17 cellular contexts compared by ENCODE assay signal in the genomic region with DNA sequence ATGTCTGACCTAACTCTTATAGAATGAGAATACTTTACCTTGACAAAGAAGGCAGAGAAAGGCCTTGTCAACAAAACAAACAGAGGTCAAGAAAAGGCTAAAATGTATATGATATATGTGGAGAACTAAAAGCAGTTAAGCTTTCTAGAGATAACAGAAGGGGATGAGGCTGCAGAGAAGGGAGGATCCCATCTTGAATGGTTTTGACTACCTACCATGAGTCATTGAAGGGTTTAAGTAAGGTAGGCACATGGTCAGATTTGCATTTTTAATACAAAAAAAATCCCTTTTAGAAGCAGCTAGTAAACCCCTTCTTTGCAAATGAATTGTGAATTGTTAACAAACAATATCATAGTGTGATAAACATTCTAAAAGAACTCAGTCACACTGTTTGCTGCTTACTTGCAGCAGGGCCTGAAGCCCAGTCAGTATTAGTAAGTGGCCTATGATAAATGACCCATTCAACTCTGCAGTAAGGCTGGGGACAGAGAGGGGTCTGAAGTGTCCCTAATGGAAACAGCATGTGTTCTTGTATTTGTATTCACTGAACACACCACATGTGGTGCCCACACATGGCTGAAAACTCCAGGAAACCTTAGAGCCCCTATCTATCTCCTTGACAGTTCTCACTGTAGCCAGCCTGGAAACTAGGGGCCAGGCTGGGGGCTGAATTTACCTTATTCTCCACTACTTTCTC.
A peak's percentile ranks its signal among the peaks of the same experiment; 100 is the strongest.
DNase-seq lines count a peak whose midpoint lies in the region; TF ChIP-seq lines count a peak whose summit lies in the region.
"Had no signal": no experiment of that assay in that cellular context is flagged by ENCODE, and none has a peak within 500 bp of the region (broad histone marks: within the 10 kb centered on the region; RNA-seq: fewer than 3 reads in every experiment).

No MANE protein-coding gene starts in this region.

- H3K4me3 ChIP-seq in SK-N-SH (ENCODE audit: low read depth in 2 of 2, low read length in 1 of 2), result no peak overlapping the region
- H3K4me3 ChIP-seq in coronary artery, result no peak overlapping the region
- H3K4me3 ChIP-seq: heart left ventricle, transverse colon had no signal

- peak; percentile 41 for DNase-seq in NCI-H2171 treated with DMSO at 0.1 percent for 48 hours (lab: John Stamatoyannopoulos, UW)
- DNase-seq in NCI-H2171 (lab: John Stamatoyannopoulos, UW), result no peak
- DNase-seq in SK-N-SH, result peak; percentile 46
- DNase-seq in iPS DF 19.7 (ENCODE audit: low read depth, low spot score), result peak; percentile 9
- peak in 12 of 49 donors; percentile 2 to 47 (median 12) for DNase-seq in substantia nigra (lab: John Stamatoyannopoulos, UW)
- DNase-seq in activated CD8-positive, alpha-beta memory T cell treated with anti-CD3 and anti-CD28 coated beads, Interleukin-2, amount 50 U/mL, for 48 hours, result no peak
- no peak for DNase-seq in coronary artery (ENCODE audit: low spot score)
- no peak for DNase-seq in SHP77 treated with DMSO at 0.1 percent for 48 hours (lab: John Stamatoyannopoulos, UW)
- DNase-seq: activated CD4-positive, CD25-positive, alpha-beta regulatory T cell; activated effector memory CD4-positive, alpha-beta T cell treated with anti-CD3 and anti-CD28 coated beads, Interleukin-2, amount 50 U/mL, for 16 hours; heart left ventricle; NCI-H1048; NCI-H510A treated with DMSO at 0.1 percent for 48 hours; small intestine; T-cell; transverse colon had no signal

- no peaks in the 10 kb centered on the region for H3K27me3 ChIP-seq in SK-N-SH (ENCODE audit: insufficient read depth)
- H3K27me3 ChIP-seq: heart left ventricle, transverse colon had no signal

- H3F3A ChIP-seq in SK-N-SH (replicated peaks; ENCODE audit: insufficient read depth), result no peaks in the 10 kb centered on the region

- peaks cover 34 to 50% of the 10 kb centered on the region in 2 experiments; a peak in 3 of 4 replicates for H3K4me1 ChIP-seq in SK-N-SH (ENCODE audit: control insufficient read depth in 1 of 2, insufficient read depth in 2 of 2, low read depth in 1 of 2, low read length in 1 of 2)

- no peak overlapping the region for H3K4me2 ChIP-seq in SK-N-SH

- TF ChIP-seq CTCF in SK-N-SH (IDR thresholded peaks at IDR 0.05), result no peak
- no peak for TF ChIP-seq CTCF in coronary artery (IDR thresholded peaks at IDR 0.05)

- H2AFZ ChIP-seq in SK-N-SH (ENCODE audit: low read depth), result no peak overlapping the region
- H2AFZ ChIP-seq: parathyroid adenoma had no signal

- no peaks in the 10 kb centered on the region for H3K9me3 ChIP-seq in SK-N-SH
- H3K9me3 ChIP-seq: heart left ventricle, transverse colon had no signal

- H3K9ac ChIP-seq in SK-N-SH, result no peak overlapping the region
- H3K9ac ChIP-seq: parathyroid adenoma had no signal

- TF ChIP-seq EP300 in SK-N-SH (IDR thresholded peaks at IDR 0.05; ENCODE audit: borderline replicate concordance in 1 of 2, low read depth in 1 of 2, low read length in 1 of 2), result peak in 1 of 2 experiments; percentile 58; a peak in 1 of 4 replicates

- no peaks in the 10 kb centered on the region for H3K9me2 ChIP-seq in SK-N-SH

- no peaks in the 10 kb centered on the region for H4K20me1 ChIP-seq in SK-N-SH (ENCODE audit: insufficient read depth)

- POLR2A ChIA-PET in SK-N-SH (lab: Yijun Ruan, JAX), result no interaction called here

- CTCF ChIA-PET in SK-N-SH (lab: Yijun Ruan, JAX), result interaction anchor here (0.8 to 3.5 kb wide), 4 partner anchors 28 to 194 kb away, joined by 3 to 18 read pairs (median 4); no protein-coding TSS in a partner anchor

- no peaks in the 10 kb centered on the region for H3K36me3 ChIP-seq in SK-N-SH (replicated peaks in 1 of 2; ENCODE audit: control insufficient read depth in 1 of 2, insufficient read depth in 2 of 2, low read length in 1 of 2)
- H3K36me3 ChIP-seq: heart left ventricle, transverse colon had no signal

- H3K79me2 ChIP-seq in SK-N-SH (ENCODE audit: insufficient read depth), result no peaks in the 10 kb centered on the region
- H3K79me2 ChIP-seq: parathyroid adenoma had no signal

- H3K27ac ChIP-seq in SK-N-SH (ENCODE audit: low read depth in 2 of 2, low read length in 1 of 2), result peak overlapping the region in 1 of 2 experiments; percentile 88; a peak in 2 of 4 replicates
- H3K27ac ChIP-seq in substantia nigra (ENCODE audit: low read depth, low read length, poor library complexity, severe bottlenecking), result peak overlapping the region; percentile 56
- H3K27ac ChIP-seq in coronary artery, result no peak overlapping the region
- H3K27ac ChIP-seq: parathyroid adenoma, transverse colon had no signal

- peak; percentile 20; the same call in 1 of the 2 replicates for TF ChIP-seq RAD21 in SK-N-SH (IDR thresholded peaks at IDR 0.05; ENCODE audit: low read length)

TF ChIP-seq in SK-N-SH, 30 proteins besides CTCF, POLR2A, EP300 and RAD21:
- peak; percentile 45 for TF ChIP-seq TCF12 (IDR thresholded peaks at IDR 0.05)
- TF ChIP-seq, protein P1, sequence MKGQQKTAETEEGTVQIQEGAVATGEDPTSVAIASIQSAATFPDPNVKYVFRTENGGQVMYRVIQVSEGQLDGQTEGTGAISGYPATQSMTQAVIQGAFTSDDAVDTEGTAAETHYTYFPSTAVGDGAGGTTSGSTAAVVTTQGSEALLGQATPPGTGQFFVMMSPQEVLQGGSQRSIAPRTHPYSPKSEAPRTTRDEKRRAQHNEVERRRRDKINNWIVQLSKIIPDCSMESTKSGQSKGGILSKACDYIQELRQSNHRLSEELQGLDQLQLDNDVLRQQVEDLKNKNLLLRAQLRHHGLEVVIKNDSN (IDR thresholded peaks at IDR 0.05; ENCODE audit: borderline replicate concordance, low read depth), result no peak
- peak; percentile 51 for TF ChIP-seq CHD2 (IDR thresholded peaks at IDR 0.05; ENCODE audit: low read length, partially characterized antibody)
- TF ChIP-seq NFIC (IDR thresholded peaks at IDR 0.05; ENCODE audit: borderline replicate concordance), result no peak
- TF ChIP-seq SMC3 (IDR thresholded peaks at IDR 0.05; ENCODE audit: low read depth, low read length), result no peak
- no peak for TF ChIP-seq YY1 (IDR thresholded peaks at IDR 0.05; ENCODE audit: low read depth)
- peak; percentile 59; the same call in 1 of the 2 replicates for TF ChIP-seq RCOR1 (IDR thresholded peaks at IDR 0.05; ENCODE audit: low read length)
- TF ChIP-seq RFX5 (IDR thresholded peaks at IDR 0.05; ENCODE audit: low read length), result no peak
- TF ChIP-seq MXI1 (IDR thresholded peaks at IDR 0.05; ENCODE audit: low read depth, low read length), result peak; percentile 91
TF ChIP-seq in SK-N-SH: peak in this region for 4.

Comparison
In these comparisons a context has a peak if more than half of its experiments do, and no peak if none do; other contexts are left out.
1. DNase-seq: peak in NCI-H2171 treated with DMSO at 0.1 percent for 48 hours (single experiment), SK-N-SH (single experiment) and iPS DF 19.7 (single experiment); none in NCI-H2171 (single experiment), activated CD8-positive, alpha-beta memory T cell treated with anti-CD3 and anti-CD28 coated beads, Interleukin-2, amount 50 U/mL, for 48 hours (single experiment), coronary artery (single experiment) and SHP77 treated with DMSO at 0.1 percent for 48 hours (single experiment).